In genomic region chr15:39551476-39551875, GRCh38 we compare ENCODE assay signal across 30 cellular contexts.
"Had no signal": no experiment of that assay in that cellular context is flagged by ENCODE, and none has a peak within 500 bp of the region (broad histone marks: within the 10 kb centered on the region; RNA-seq: fewer than 3 reads in every experiment).

No MANE protein-coding gene starts in this region.

- H3K27me3 ChIP-seq: adrenal gland, ascending aorta, body of pancreas, brain microvascular endothelial cell, breast epithelium, cardiac muscle cell had no signal

- H3K36me3 ChIP-seq: adrenal gland, ascending aorta, brain microvascular endothelial cell, breast epithelium, cardiac muscle cell had no signal

- H3K4me3 ChIP-seq: adrenal gland, ascending aorta, body of pancreas, breast epithelium, cardiac muscle cell had no signal

- DNase-seq: activated effector memory CD4-positive, alpha-beta T cell treated with anti-CD3 and anti-CD28 coated beads, Interleukin-2, amount 50 U/mL, for 16 hours; activated effector memory CD4-positive, alpha-beta T cell treated with Interleukin-2 at 50 U/mL for 16 hours; activated gamma-delta T cell; activated gamma-delta T cell treated with Interleukin-2 at 50 U/mL for 16 hours; activated naive CD4-positive, alpha-beta T cell; activated naive CD4-positive, alpha-beta T cell treated with anti-CD3 and anti-CD28 coated beads for 36 hours; activated naive CD4-positive, alpha-beta T cell treated with anti-CD3 and anti-CD28 coated beads, Interleukin-2, amount 10 ng/mL, durations not matched to agents 7 days and 5 days; activated naive CD4-positive, alpha-beta T cell treated with anti-CD3 and anti-CD28 coated beads, Interleukin-2, amount 50 U/mL, for 16 hours; activated naive CD4-positive, alpha-beta T cell treated with Interleukin-2 at 50 U/mL for 16 hours; activated naive CD8-positive, alpha-beta T cell treated with anti-CD3 and anti-CD28 coated beads for 36 hours; activated naive CD8-positive, alpha-beta T cell treated with anti-CD3 and anti-CD28 coated beads, Interleukin-2, amount 10 ng/mL, durations not matched to agents 7 days and 5 days; activated naive CD8-positive, alpha-beta T cell treated with anti-CD3 and anti-CD28 coated beads, Interleukin-2, amount 50 U/mL, for 24 hours; activated T-cell treated with anti-CD3 and anti-CD28 coated beads, Interleukin-2, amount 50 U/mL, for 1 hour; activated T-cell treated with anti-CD3 and anti-CD28 coated beads, Interleukin-2, amount 50 U/mL, for 24 hours; activated T-cell treated with anti-CD3 and anti-CD28 coated beads, Interleukin-2, amount 50 U/mL, for 4 hours; activated T-cell treated with anti-CD3 and anti-CD28 coated beads, Interleukin-2, amount 50 U/mL, for 48 hours; activated T-cell treated with anti-CD3 and anti-CD28 coated beads, Interleukin-2, amount 50 U/mL, for 72 hours; adrenal gland; amniotic stem cell; amygdala; anterior cingulate cortex; aorta; body of pancreas; brain microvascular endothelial cell; caudate nucleus; central memory CD4-positive, alpha-beta T cell; cerebellar nuclear complex had no signal

- H3K9me3 ChIP-seq: ascending aorta, body of pancreas, breast epithelium had no signal

- H3K27ac ChIP-seq: adrenal gland, ascending aorta, body of pancreas, brain microvascular endothelial cell, cardiac muscle cell had no signal

- H3K4me1 ChIP-seq: adrenal gland, ascending aorta, breast epithelium had no signal
